In the genomic region with DNA sequence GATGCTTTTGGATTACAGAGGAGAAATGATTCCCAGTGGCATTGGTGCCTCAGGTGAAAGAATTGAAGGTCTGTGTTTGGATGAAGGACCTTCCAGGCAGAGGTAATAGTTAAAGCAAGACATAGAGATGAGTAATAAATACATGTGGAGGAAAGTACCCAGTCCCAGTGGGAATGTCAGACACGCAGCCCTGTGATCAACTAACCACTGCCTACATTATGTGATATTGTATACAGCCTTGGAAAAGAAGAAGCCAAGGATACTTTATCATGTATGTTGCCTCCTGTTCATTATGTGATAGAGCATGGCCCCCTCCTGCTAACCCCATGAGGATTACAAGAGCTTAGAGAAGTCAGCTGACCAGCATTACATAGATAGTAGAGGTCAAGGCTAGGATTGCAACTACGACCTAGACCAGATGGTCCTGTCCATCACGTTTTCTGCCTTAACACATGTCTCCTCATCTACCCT, we compare ENCODE assay signal across 20 cellular contexts.
DNase-seq lines count a peak whose midpoint lies in the region; ATAC-seq, FAIRE-seq and TF ChIP-seq lines count a peak whose summit lies in the region.
"Had no signal": no experiment of that assay in that cellular context is flagged by ENCODE, and none has a peak within 500 bp of the region (broad histone marks: within the 10 kb centered on the region; RNA-seq: fewer than 3 reads in every experiment).

No MANE protein-coding gene starts in this region.

- POLR2A ChIA-PET in AG04450 (lab: Yijun Ruan, JAX) (interaction anchor here (0.8 to 1.5 kb wide), 2 partner anchors 18 to 58 kb away, joined by 4 to 8 read pairs; no protein-coding TSS in a partner anchor), PC-3 (lab: Charles Lee; ENCODE audit: unreplicated experiment) (no interaction called here)

- no peaks in the 10 kb centered on the region for H3F3A ChIP-seq in PC-3 (ENCODE audit: low read length, unreplicated experiment)

- in situ Hi-C loops in brain microvascular endothelial cell (cut with HindIII; ENCODE audit: low pct_ligation_motif_present, low sequenced_read_pairs) (no loop called here), transverse colon (cut with MboI; ENCODE audit: low pct_ligation_motif_present in 1 of 4, low pct_unique_long_range_greater_than_20kb in 1 of 4, low sequenced_read_pairs in 3 of 4) (no loop called here)

- ATAC-seq in PC-3, result no peak
- ATAC-seq: activated CD4-positive, CD25-positive, alpha-beta regulatory T cell treated with anti-CD3 and anti-CD28 coated beads, Interleukin-2, amount 50 U/mL, for 24 hours; left lung; mucosa of descending colon had no signal

- dilution Hi-C loops in keratinocyte (cut with MboI; ENCODE audit: extremely low pct_ligation_motif_present, low sequenced_read_pairs), result no loop called here

- H3K4me1 ChIP-seq in PC-3 (ENCODE audit: insufficient read depth, low read length) (peaks cover 33% of the 10 kb centered on the region), keratinocyte (ENCODE audit: control insufficient read depth, extremely low read depth, insufficient read depth, low read length) (peaks cover 30% of the 10 kb centered on the region), stomach (no peaks in the 10 kb centered on the region), transverse colon (no peaks in the 10 kb centered on the region)
- H3K4me1 ChIP-seq: adrenal gland, left lung had no signal

- H3K4me3 ChIP-seq in AG04450 (ENCODE audit: low read depth, low read length) (no peak overlapping the region), PC-3 (ENCODE audit: low read length) (peak overlapping the region; percentile 37; the same call in 1 of the 2 replicates), brain microvascular endothelial cell (ENCODE audit: low read depth, low read length) (no peak overlapping the region), keratinocyte (ENCODE audit: control insufficient read depth in 2 of 3, extremely low read depth in 1 of 3, insufficient read depth in 2 of 3, low read depth in 1 of 3, low read length in 3 of 3) (peak overlapping the region in 1 of 3 experiments; percentile 8), stomach (no peak overlapping the region), transverse colon (no peak overlapping the region)
- H3K4me3 ChIP-seq: adrenal gland, left lung, mucosa of descending colon had no signal

- no TSS peak for BruUV-seq in PC-3 (replicated peaks; lab: Mats Ljungman, UMichigan)

- CTCF ChIA-PET in AG04450 (lab: Charles Lee) (interaction anchor here (1.4 kb wide), 1 partner anchor 21 kb away, joined by 4 read pairs; no protein-coding TSS in a partner anchor), PC-3 (lab: Charles Lee) (no interaction called here)

- H3K27me3 ChIP-seq in AG04450 (ENCODE audit: control insufficient read depth, insufficient read depth, low read length) (no peaks in the 10 kb centered on the region), PC-3 (ENCODE audit: low read length) (no peaks in the 10 kb centered on the region), brain microvascular endothelial cell (replicated peaks) (no peaks in the 10 kb centered on the region), keratinocyte (ENCODE audit: control insufficient read depth, extremely low read depth, insufficient read depth, low read length) (no peaks in the 10 kb centered on the region), stomach (peaks cover 0 to 7% (median 0%) of the 10 kb centered on the region in 3 donors), transverse colon (no peaks in the 10 kb centered on the region)
- H3K27me3 ChIP-seq: adrenal gland, left lung had no signal

- no peaks in the 10 kb centered on the region for H3K9me2 ChIP-seq in PC-3 (replicated peaks; ENCODE audit: low read length)

- no peak for TF ChIP-seq CTCF in AG04450 (IDR thresholded peaks at IDR 0.05; ENCODE audit: low read depth, low read length)
- no peak for TF ChIP-seq CTCF in PC-3 (conservative IDR thresholded peaks at IDR 0.05; ENCODE audit: low read depth, low read length)
- TF ChIP-seq CTCF in brain microvascular endothelial cell (IDR thresholded peaks at IDR 0.05; ENCODE audit: low read depth, low read length, missing control alignments), result no peak
- TF ChIP-seq CTCF in keratinocyte (optimal IDR thresholded peaks at IDR 0.05 in 1 of 3, IDR thresholded peaks at IDR 0.05 in 1 of 3, conservative IDR thresholded peaks at IDR 0.05 in 1 of 3; ENCODE audit: extremely low read depth in 1 of 3, insufficient read depth in 2 of 3, low read length in 3 of 3), result no peak
- no peak for TF ChIP-seq CTCF in stomach (IDR thresholded peaks at IDR 0.05)
- TF ChIP-seq CTCF in transverse colon (IDR thresholded peaks at IDR 0.05), result no peak

- no peak for FAIRE-seq in keratinocyte (lab: Jason Lieb, UNC)
- FAIRE-seq: frontal cortex had no signal

- TF ChIP-seq EP300 in stomach (IDR thresholded peaks at IDR 0.05) (no peak), transverse colon (IDR thresholded peaks at IDR 0.05; ENCODE audit: low read depth) (no peak)

- H3K79me2 ChIP-seq in PC-3 (ENCODE audit: low read length) (no peaks in the 10 kb centered on the region), keratinocyte (ENCODE audit: control insufficient read depth, insufficient read depth, low read length) (no peaks in the 10 kb centered on the region)

- H4K20me1 ChIP-seq in PC-3 (ENCODE audit: low read length), result no peaks in the 10 kb centered on the region
- no peaks in the 10 kb centered on the region for H4K20me1 ChIP-seq in keratinocyte (ENCODE audit: control insufficient read depth, extremely low read depth, insufficient read depth, low read length)

- H3K9me3 ChIP-seq in AG04450 (ENCODE audit: control insufficient read depth, insufficient read depth, low read length), result peaks cover 7% of the 10 kb centered on the region
- no peaks in the 10 kb centered on the region for H3K9me3 ChIP-seq in PC-3 (ENCODE audit: low read length)
- no peaks in the 10 kb centered on the region for H3K9me3 ChIP-seq in keratinocyte (ENCODE audit: control insufficient read depth, low read depth, low read length)
- H3K9me3 ChIP-seq in stomach, result peaks cover 0 to 5% (median 0%) of the 10 kb centered on the region in 4 donors
- H3K9me3 ChIP-seq in transverse colon, result no peaks in the 10 kb centered on the region
- H3K9me3 ChIP-seq: adrenal gland, mucosa of descending colon had no signal

- intact Hi-C loops in PC-3 (cut with micrococcal nuclease) (loop anchor here (5.0 kb wide), 1 partner anchor 57 kb away; no protein-coding TSS in a partner anchor), stomach (cut with DNase I; ENCODE audit: low total_unique reads) (no loop called here), transverse colon (cut with DNase I; ENCODE audit: low total_unique reads) (no loop called here)

- H3K4me2 ChIP-seq in PC-3 (ENCODE audit: low read length) (peak overlapping the region; percentile 78), keratinocyte (ENCODE audit: control insufficient read depth, extremely low read depth, insufficient read depth, low read depth, low read length) (peak overlapping the region; percentile 76)

- DNase-seq in AG04450 (ENCODE audit: low read depth, low spot score) (no peak), PC-3 (peak; percentile 10), brain microvascular endothelial cell (peak; percentile 70), keratinocyte (ENCODE audit: low read depth, low spot score) (no peak), stomach (no peak), transverse colon (no peak), DMS 273 treated with DMSO at 0.1 percent for 48 hours (lab: John Stamatoyannopoulos, UW) (no peak)
- no peak for DNase-seq in central memory CD4-positive, alpha-beta T cell
- DNase-seq: adrenal gland; CD8-positive, alpha-beta memory T cell; DMS79 treated with DMSO at 0.1 percent for 48 hours; left lung; mucosa of descending colon; NCI-H2029 treated with DMSO at 0.1 percent for 48 hours; NCI-H446 treated with DMSO at 0.1 percent for 48 hours; SHP77; stimulated activated naive CD4-positive, alpha-beta T cell treated with Interleukin-2 at 50 U/mL for 16 hours had no signal

- WGBS in stomach, 5 donors, result 62 to 70% (median 68%) methylated on average over 3 of the region's 3 CpGs
- WGBS in transverse colon (ENCODE audit: low coverage in 1 of 2), 2 donors, result 46 to 50% methylated on average over 1 to 3 of the region's 3 CpGs

- TF ChIP-seq POLR2A in stomach (IDR thresholded peaks at IDR 0.05), result no peak
- no peak for TF ChIP-seq POLR2A in transverse colon (IDR thresholded peaks at IDR 0.05)

- no peaks in the 10 kb centered on the region for H3K36me3 ChIP-seq in PC-3 (ENCODE audit: low read depth, low read length)
- H3K36me3 ChIP-seq in brain microvascular endothelial cell (replicated peaks), result no peaks in the 10 kb centered on the region
- H3K36me3 ChIP-seq in keratinocyte (ENCODE audit: control insufficient read depth in 2 of 2, extremely low read depth in 1 of 2, insufficient read depth in 2 of 2, low read length in 2 of 2), result no peaks in the 10 kb centered on the region
- no peaks in the 10 kb centered on the region for H3K36me3 ChIP-seq in stomach
- H3K36me3 ChIP-seq in transverse colon, result no peaks in the 10 kb centered on the region
- H3K36me3 ChIP-seq: adrenal gland, left lung had no signal

- 0 out of 2 replicates have a peak overlapping the region, but pooled peaks have one; percentile 49 for H2AFZ ChIP-seq in PC-3 (ENCODE audit: low read length)
- peak overlapping the region; percentile 28 for H2AFZ ChIP-seq in keratinocyte (ENCODE audit: control insufficient read depth, low read length)

- no peaks in the 10 kb centered on the region for H3K9me1 ChIP-seq in keratinocyte (ENCODE audit: control insufficient read depth, extremely low read depth, insufficient read depth, low read length)

- H3K9ac ChIP-seq in PC-3 (ENCODE audit: low read length) (peak overlapping the region; percentile 77), keratinocyte (ENCODE audit: control insufficient read depth, extremely low read depth, insufficient read depth, low read length) (peak overlapping the region; percentile 73)

- H3K27ac ChIP-seq in AG04450 (ENCODE audit: low read depth, low read length), result peak overlapping the region; percentile 98
- peak overlapping the region; percentile 98 for H3K27ac ChIP-seq in PC-3 (ENCODE audit: low read length)
- peak overlapping the region; percentile 95 for H3K27ac ChIP-seq in brain microvascular endothelial cell
- peak overlapping the region; percentile 99 for H3K27ac ChIP-seq in keratinocyte (ENCODE audit: control insufficient read depth, insufficient read depth, low read length)
- no peak overlapping the region for H3K27ac ChIP-seq in stomach
- no peak overlapping the region for H3K27ac ChIP-seq in transverse colon
- H3K27ac ChIP-seq: adrenal gland, HL-60, left lung had no signal

Comparison
In these comparisons a context has a peak if more than half of its experiments do, and no peak if none do; other contexts are left out.
1. DNase-seq: peak in PC-3 (single experiment) and brain microvascular endothelial cell (single experiment); none in AG04450 (single experiment), keratinocyte (single experiment), central memory CD4-positive, alpha-beta T cell (single experiment), stomach (single experiment), transverse colon (single experiment) and DMS 273 treated with DMSO at 0.1 percent for 48 hours (single experiment).
2. H3K27ac ChIP-seq: peak in AG04450 (single experiment), PC-3 (single experiment), brain microvascular endothelial cell (single experiment) and keratinocyte (single experiment); none in stomach (0 of 5) and transverse colon (0 of 4).